In genomic region chr16:729768-730665, GRCh38 we compare ENCODE assay signal across 23 cellular contexts. TPM values are rescaled to one million over a fixed set of nuclear protein-coding genes. Genes with fewer than 3 reads are reported as not detected.
DNase-seq lines count a peak whose midpoint lies in the region; ATAC-seq, FAIRE-seq and TF ChIP-seq lines count a peak whose summit lies in the region.
"Had no signal": no experiment of that assay in that cellular context is flagged by ENCODE, and none has a peak within 500 bp of the region (broad histone marks: within the 10 kb centered on the region; RNA-seq: fewer than 3 reads in every experiment).

No MANE protein-coding gene starts in this region.

- H2BK120ac ChIP-seq in H1 (replicated peaks; ENCODE audit: low read depth, low read length), result no peak overlapping the region

- H3K4me1 Mint-ChIP-seq in effector memory CD8-positive, alpha-beta T cell (ENCODE audit: low read depth in 2 of 2), result peaks cover 0 to 5% of the 10 kb centered on the region in 2 donors

- no peak overlapping the region for H3K14ac ChIP-seq in H1 (ENCODE audit: insufficient read length)

- no peak overlapping the region for H4K91ac ChIP-seq in H1 (replicated peaks; ENCODE audit: insufficient read length, low read length)

- H3K79me2 ChIP-seq in H1 (ENCODE audit: control insufficient read depth in 1 of 2, insufficient read depth in 2 of 2, low read length in 2 of 2), result no peaks in the 10 kb centered on the region

- H3K36me3 ChIP-seq in BLaER1 (peaks cover 60% of the 10 kb centered on the region), H1 (ENCODE audit: control insufficient read depth in 2 of 4, insufficient read depth in 4 of 4, low read length in 3 of 4) (peaks cover 0 to 3% (median under 1%) of the 10 kb centered on the region in 4 experiments; a peak in 1 of 8 replicates)

- CTCF ChIA-PET in H1 (lab: Charles Lee; ENCODE audit: partially characterized antibody), result interaction anchor here (0.5 to 35.8 kb wide), 9 partner anchors 6 to 682 kb away, joined by 3 to 977 read pairs (median 3); partner anchors contain the start of genes ANTKMT, CCDC78, CHTF18 and CIAO3

- no peak for TF ChIP-seq RAD21 in H1 (IDR thresholded peaks at IDR 0.05 in 1 of 2, conservative IDR thresholded peaks at IDR 0.05 in 1 of 2; ENCODE audit: low read depth in 2 of 2, low read length in 2 of 2)

- no peak for FAIRE-seq in H1 (lab: Jason Lieb, UNC)
- FAIRE-seq: keratinocyte had no signal

- no peak overlapping the region for H2BK15ac ChIP-seq in H1 (ENCODE audit: low read length)

- H3K27ac ChIP-seq in 22Rv1 (peak overlapping the region; percentile 99), BLaER1 (0 out of 2 replicates have a peak overlapping the region, but pooled peaks have one; percentile 13), H1 (ENCODE audit: low read depth, low read length) (no peak overlapping the region)
- H3K27ac ChIP-seq: ascending aorta, gastrocnemius medialis, lower lobe of right lung, neutrophil, stomach had no signal

- H3K4me1 ChIP-seq in BLaER1 (peaks cover 76% of the 10 kb centered on the region), H1 (replicated peaks in 1 of 4; ENCODE audit: control insufficient read depth in 3 of 4, insufficient read depth in 4 of 4, low read length in 3 of 4) (peaks cover 0 to 14% (median 8%) of the 10 kb centered on the region in 4 experiments; a peak in 5 of 7 replicates)

- TF ChIP-seq POLR2A in NB4 (IDR thresholded peaks at IDR 0.05; ENCODE audit: extremely low read depth, insufficient read length), result no peak
- TF ChIP-seq POLR2A in H1 (IDR thresholded peaks at IDR 0.05; ENCODE audit: control extremely low read depth in 1 of 2, low read depth in 2 of 2, low read length in 2 of 2), result no peak

- TF ChIP-seq CTCF in 22Rv1 (IDR thresholded peaks at IDR 0.05), result no peak
- no peak for TF ChIP-seq CTCF in NB4 (IDR thresholded peaks at IDR 0.05; ENCODE audit: low read depth, low read length)
- no peak for TF ChIP-seq CTCF in H1 (IDR thresholded peaks at IDR 0.05; ENCODE audit: control extremely low read depth in 1 of 3, insufficient read depth in 1 of 3, low read depth in 1 of 3, low read length in 3 of 3)

- H3K9ac ChIP-seq in BLaER1, result no peak overlapping the region
- H3K9ac ChIP-seq in H1 (replicated peaks in 1 of 4; ENCODE audit: extremely low read depth in 1 of 4, low read depth in 3 of 4, low read length in 3 of 4), result no peak overlapping the region

- H3K23me2 ChIP-seq in H1 (ENCODE audit: low read depth, low read length), result peaks cover 19% of the 10 kb centered on the region; the same call in 1 of the 2 replicates

- peak; percentile 12 for DNase-seq in NB4 (ENCODE audit: low read depth)
- no peak for DNase-seq in H1 (ENCODE audit: low read depth in 1 of 2, low spot score in 2 of 2)
- no peak for DNase-seq in NCI-H1048 (lab: John Stamatoyannopoulos, UW)
- no peak for DNase-seq in effector memory CD8-positive, alpha-beta T cell
- DNase-seq: activated CD4-positive, alpha-beta T cell treated with anti-CD3 and anti-CD28 coated beads for 36 hours; activated CD8-positive, alpha-beta memory T cell treated with anti-CD3 and anti-CD28 coated beads, Interleukin-2, amount 50 U/mL, for 48 hours; gastrocnemius medialis; KBM-7; lower lobe of right lung; MV-4-11; NCI-H2081; NCI-H446 treated with DMSO at 0.1 percent for 48 hours; stimulated activated CD4-positive, alpha-beta T cell treated with anti-CD3 and anti-CD28 coated beads, Interleukin-4, amount 100 ng/mL, for 4 hours; stomach; trophoblast cell had no signal

- H3K27me3 ChIP-seq in BLaER1, result no peaks in the 10 kb centered on the region
- H3K27me3 ChIP-seq in H1 (replicated peaks in 1 of 4; ENCODE audit: control insufficient read depth in 3 of 4, extremely low read depth in 1 of 4, insufficient read depth in 3 of 4, low read length in 3 of 4), result peaks cover 0 to 16% (median 5%) of the 10 kb centered on the region in 4 experiments; a peak in 4 of 7 replicates

- H3K27ac Mint-ChIP-seq in effector memory CD8-positive, alpha-beta T cell, result no peak overlapping the region
- H3K27ac Mint-ChIP-seq: activated CD4-positive, alpha-beta T cell treated with anti-CD3 and anti-CD28 coated beads for 36 hours had no signal

- 92% methylated on average over 37 of the region's 37 CpGs; no CpG with 5 or more reads in 1 of the 2 experiments for WGBS in H1 (ENCODE audit: extremely low coverage in 1 of 2, insufficient coverage in 1 of 2, insufficient read length in 1 of 2, insufficient replicate concordance in 2 of 2, low coverage in 1 of 2, low lambda C conversion rate in 2 of 2, missing lambda C conversion rate in 1 of 2), 2 experiments

- H3K79me1 ChIP-seq in H1 (ENCODE audit: low read depth, low read length), result no peaks in the 10 kb centered on the region

- H3K9me3 Mint-ChIP-seq in effector memory CD8-positive, alpha-beta T cell, result no peaks in the 10 kb centered on the region
- H3K9me3 Mint-ChIP-seq: central memory CD8-positive, alpha-beta T cell had no signal

- TF ChIP-seq EP300 in H1 (IDR thresholded peaks at IDR 0.05; ENCODE audit: borderline replicate concordance in 1 of 2, low read depth in 2 of 2, low read length in 2 of 2), result no peak

- no peak overlapping the region for H3K23ac ChIP-seq in H1 (ENCODE audit: insufficient read length)

- POLR2A ChIA-PET in H1 (lab: Charles Lee; ENCODE audit: partially characterized antibody), result interaction anchor here (1.3 to 23.0 kb wide), 9 partner anchors 10 to 74 kb away, joined by 3 to 353 read pairs (median 4); partner anchors contain the start of genes ANTKMT, CCDC78, CIAO3 and GNG13

- no peak overlapping the region for H3K18ac ChIP-seq in H1 (ENCODE audit: extremely low read depth, low read length)

- H3K36me3 Mint-ChIP-seq in effector memory CD8-positive, alpha-beta T cell (ENCODE audit: insufficient read depth), result peaks cover 37% of the 10 kb centered on the region

- H3K4me3 ChIP-seq in BLaER1 (no peak overlapping the region), NB4 (ENCODE audit: low read depth, low read length) (no peak overlapping the region), H1 (ENCODE audit: extremely low read depth in 1 of 4, insufficient read depth in 2 of 4, low read depth in 3 of 4, low read length in 4 of 4) (no peak overlapping the region)
- H3K4me3 ChIP-seq: ascending aorta, gastrocnemius medialis, lower lobe of right lung, stomach had no signal

- H2AFZ ChIP-seq in H1 (ENCODE audit: low read length), result no peak overlapping the region

- no peak overlapping the region for H4K5ac ChIP-seq in H1 (ENCODE audit: insufficient read length, low read depth, low read length)

- no peaks in the 10 kb centered on the region for H3K9me3 ChIP-seq in BLaER1
- H3K9me3 ChIP-seq in H1 (ENCODE audit: insufficient read depth in 2 of 2, low read depth in 1 of 2, low read length in 1 of 2), result no peaks in the 10 kb centered on the region
- H3K9me3 ChIP-seq: ascending aorta, gastrocnemius medialis, lower lobe of right lung, neutrophil, stomach had no signal

- no peak overlapping the region for H3K56ac ChIP-seq in H1 (replicated peaks; ENCODE audit: insufficient read length, low read depth, low read length)

- peak overlapping the region in 1 of 2 donors; percentile 19 for H3K4me3 Mint-ChIP-seq in effector memory CD8-positive, alpha-beta T cell
- H3K4me3 Mint-ChIP-seq: activated CD4-positive, alpha-beta T cell treated with anti-CD3 and anti-CD28 coated beads for 36 hours; central memory CD8-positive, alpha-beta T cell had no signal

- no peaks in the 10 kb centered on the region for H3K27me3 Mint-ChIP-seq in effector memory CD8-positive, alpha-beta T cell
- H3K27me3 Mint-ChIP-seq: activated CD4-positive, alpha-beta T cell treated with anti-CD3 and anti-CD28 coated beads for 36 hours; central memory CD8-positive, alpha-beta T cell had no signal

- H4K20me1 ChIP-seq in BLaER1 (peaks cover 76% of the 10 kb centered on the region), H1 (replicated peaks in 1 of 2; ENCODE audit: control insufficient read depth in 1 of 2, insufficient read depth in 2 of 2, low read length in 2 of 2) (peaks cover 2 to 11% of the 10 kb centered on the region in 2 experiments)

- H3K4ac ChIP-seq in H1 (replicated peaks; ENCODE audit: insufficient read length, low read depth, low read length), result no peak overlapping the region

- ATAC-seq in HG02938 (IDR thresholded peaks at IDR 0.05; ENCODE audit: unreplicated experiment) (no peak), HG03439 (IDR thresholded peaks at IDR 0.05; ENCODE audit: unreplicated experiment) (no peak)
- ATAC-seq in effector memory CD8-positive, alpha-beta T cell (replicated peaks), result no peak
- ATAC-seq: activated CD4-positive, alpha-beta T cell treated with anti-CD3 and anti-CD28 coated beads for 36 hours; gastrocnemius medialis; lower lobe of right lung had no signal

- no peak overlapping the region for H2AK5ac ChIP-seq in H1 (ENCODE audit: low read depth, low read length)

- H2BK20ac ChIP-seq in H1 (ENCODE audit: low read length), result no peak overlapping the region

- H3K4me2 ChIP-seq in BLaER1 (peak overlapping the region; percentile 100; the same call in 1 of the 2 replicates), H1 (ENCODE audit: insufficient read depth in 1 of 2, low read depth in 2 of 2, low read length in 2 of 2) (no peak overlapping the region; a peak in 1 of 4 replicates)

- H2BK12ac ChIP-seq in H1 (ENCODE audit: low read depth, low read length), result no peak overlapping the region

- H2BK5ac ChIP-seq in H1 (ENCODE audit: low read depth, low read length), result no peak overlapping the region

- H4K8ac ChIP-seq in H1 (ENCODE audit: extremely low read depth, insufficient read depth, low read length), result peak overlapping the region; percentile 15; the same call in 1 of the 2 replicates

RNA-seq across cellular contexts. Expression of gene HAGHL, which starts 3.1 kb away (rescaled TPM):
- 23.1 and 26.6 TPM in 2 replicates for total RNA-seq in H1 (2021; fragmentation: NEBNext Ultra II Directional; extraction: Animal tissue kit (Norgen Biotek cat#: 25700))
- 26.9 and 41.5 TPM in 2 replicates for polyA plus RNA-seq in H1 (2011; rRNA removed)
- polyA plus RNA-seq in H1 (2011; cell fraction: cytosol; rRNA removed), result 40.3 TPM
- polyA plus RNA-seq in H1 (2011; cell fraction: nucleus; rRNA removed), result 107 TPM
- polyA plus RNA-seq in H1 (2012, experiment 1 of 2), result 12.3 to 24.7 TPM (median 23.4 TPM) in 4 replicates
- 11.8 TPM for polyA plus RNA-seq in H1 (2012, experiment 2 of 2)
- polyA plus RNA-seq in H1 (2013, experiment 1 of 2), result 12.5 TPM
- 14.3 TPM for polyA plus RNA-seq in H1 (2013, experiment 2 of 2)
- polyA minus RNA-seq in H1 (2011; rRNA and poly(A)+ RNA removed), result 2.0 and 3.2 TPM in 2 replicates
- polyA minus RNA-seq in H1 (2011; cell fraction: cytosol; rRNA and poly(A)+ RNA removed), result 12.3 TPM
- polyA minus RNA-seq in H1 (2011; cell fraction: nucleus; rRNA and poly(A)+ RNA removed), result 15.1 TPM

RNA-seq across cellular contexts. Expression of gene CCDC78, which starts 3.8 kb away (rescaled TPM):
- 8.2 and 8.5 TPM in 2 replicates for total RNA-seq in H1 (2021; fragmentation: NEBNext Ultra II Directional; extraction: Animal tissue kit (Norgen Biotek cat#: 25700))
- 7.1 and 10.9 TPM in 2 replicates for polyA plus RNA-seq in H1 (2011; rRNA removed)
- polyA plus RNA-seq in H1 (2011; cell fraction: cytosol; rRNA removed), result 9.8 TPM
- polyA plus RNA-seq in H1 (2011; cell fraction: nucleus; rRNA removed), result 90.1 TPM
- polyA plus RNA-seq in H1 (2012, experiment 1 of 2), result 7.2 to 12.1 TPM (median 10.1 TPM) in 4 replicates
- 4.7 TPM for polyA plus RNA-seq in H1 (2012, experiment 2 of 2)
- polyA plus RNA-seq in H1 (2013, experiment 1 of 2), result 6.5 TPM
- 6.2 TPM for polyA plus RNA-seq in H1 (2013, experiment 2 of 2)
- polyA minus RNA-seq in H1 (2011; rRNA and poly(A)+ RNA removed), result 1.3 and 1.4 TPM in 2 replicates
- polyA minus RNA-seq in H1 (2011; cell fraction: cytosol; rRNA and poly(A)+ RNA removed), result 2.9 TPM
- polyA minus RNA-seq in H1 (2011; cell fraction: nucleus; rRNA and poly(A)+ RNA removed), result 14.3 TPM
- total RNA-seq: gastrocnemius medialis had no signal

RNA-seq across cellular contexts. Expression of gene ANTKMT, which starts 9.1 kb away (rescaled TPM):
- total RNA-seq in H1 (2021; fragmentation: NEBNext Ultra II Directional; extraction: Animal tissue kit (Norgen Biotek cat#: 25700)), result 26.5 and 31.8 TPM in 2 replicates
- 26.6 and 50.3 TPM in 2 replicates for polyA plus RNA-seq in H1 (2011; rRNA removed)
- polyA plus RNA-seq in H1 (2011; cell fraction: cytosol; rRNA removed), result 26.8 TPM
- 47.4 TPM for polyA plus RNA-seq in H1 (2011; cell fraction: nucleus; rRNA removed)
- polyA plus RNA-seq in H1 (2012, experiment 1 of 2), result 5.3 to 19.7 TPM (median 15.5 TPM) in 4 replicates
- 9.2 TPM for polyA plus RNA-seq in H1 (2012, experiment 2 of 2)
- 26.3 TPM for polyA plus RNA-seq in H1 (2013, experiment 1 of 2)
- 25.7 TPM for polyA plus RNA-seq in H1 (2013, experiment 2 of 2)
- polyA minus RNA-seq in H1 (2011; rRNA and poly(A)+ RNA removed), result 0.66 and 1.2 TPM in 2 replicates
- 13.1 TPM for polyA minus RNA-seq in H1 (2011; cell fraction: cytosol; rRNA and poly(A)+ RNA removed)
- 15.1 TPM for polyA minus RNA-seq in H1 (2011; cell fraction: nucleus; rRNA and poly(A)+ RNA removed)

RNA-seq across cellular contexts. Expression of gene CIAO3, which starts 10.8 kb away (rescaled TPM):
- total RNA-seq in H1 (2021; fragmentation: NEBNext Ultra II Directional; extraction: Animal tissue kit (Norgen Biotek cat#: 25700)), result 20.4 and 21.0 TPM in 2 replicates
- polyA plus RNA-seq in H1 (2011; rRNA removed), result 20.0 and 29.6 TPM in 2 replicates
- polyA plus RNA-seq in H1 (2011; cell fraction: cytosol; rRNA removed), result 22.4 TPM
- polyA plus RNA-seq in H1 (2011; cell fraction: nucleus; rRNA removed), result 97.6 TPM
- 14.5 to 22.5 TPM (median 20.0 TPM) in 4 replicates for polyA plus RNA-seq in H1 (2012, experiment 1 of 2)
- polyA plus RNA-seq in H1 (2012, experiment 2 of 2), result 20.5 TPM
- polyA plus RNA-seq in H1 (2013, experiment 1 of 2), result 10.8 TPM
- 10.0 TPM for polyA plus RNA-seq in H1 (2013, experiment 2 of 2)
- 17.6 and 21.1 TPM in 2 replicates for polyA minus RNA-seq in H1 (2011; rRNA and poly(A)+ RNA removed)
- polyA minus RNA-seq in H1 (2011; cell fraction: cytosol; rRNA and poly(A)+ RNA removed), result 21.1 TPM
- polyA minus RNA-seq in H1 (2011; cell fraction: nucleus; rRNA and poly(A)+ RNA removed), result 52.8 TPM

RNA-seq across cellular contexts. Expression of gene METRN, which starts 15.1 kb away (rescaled TPM):
- 18.7 and 19.1 TPM in 2 replicates for total RNA-seq in H1 (2021; fragmentation: NEBNext Ultra II Directional; extraction: Animal tissue kit (Norgen Biotek cat#: 25700))
- polyA plus RNA-seq in H1 (2011; rRNA removed), result 25.8 and 43.4 TPM in 2 replicates
- polyA plus RNA-seq in H1 (2011; cell fraction: cytosol; rRNA removed), result 39.6 TPM
- 64.1 TPM for polyA plus RNA-seq in H1 (2011; cell fraction: nucleus; rRNA removed)
- polyA plus RNA-seq in H1 (2012, experiment 1 of 2), result 7.7 to 23.1 TPM (median 19.6 TPM) in 4 replicates
- 13.6 TPM for polyA plus RNA-seq in H1 (2012, experiment 2 of 2)
- polyA plus RNA-seq in H1 (2013, experiment 1 of 2), result 11.6 TPM
- polyA plus RNA-seq in H1 (2013, experiment 2 of 2), result 12.0 TPM
- polyA minus RNA-seq in H1 (2011; rRNA and poly(A)+ RNA removed), result 2.6 and 3.7 TPM in 2 replicates
- 10.6 TPM for polyA minus RNA-seq in H1 (2011; cell fraction: cytosol; rRNA and poly(A)+ RNA removed)
- polyA minus RNA-seq in H1 (2011; cell fraction: nucleus; rRNA and poly(A)+ RNA removed), result 13.7 TPM
